ENCODE assay signal across 2 cellular contexts in the genomic region with DNA sequence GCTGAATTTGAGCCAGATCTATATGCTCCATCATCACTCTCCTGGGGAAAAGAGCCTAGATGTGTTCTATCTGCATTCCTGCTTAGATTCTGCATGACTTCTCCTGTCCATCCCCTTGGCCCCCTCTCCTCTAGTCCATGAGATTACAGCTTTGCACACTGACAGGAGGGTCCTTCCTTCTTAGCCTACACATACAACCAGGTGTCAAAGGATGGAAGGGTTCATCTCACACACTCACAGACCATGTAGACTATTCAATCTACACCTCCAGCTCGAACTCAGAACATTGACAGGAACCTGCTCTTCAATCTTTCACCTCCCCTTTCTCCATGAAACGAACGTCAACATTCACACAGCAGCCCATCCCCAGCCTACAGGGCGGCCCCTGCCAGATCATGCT.
TF ChIP-seq lines count a peak whose summit lies in the region.

No MANE protein-coding gene starts in this region.

TF ChIP-seq in K562, 482 proteins besides CTCF, POLR2A, EP300 and RAD21:
- TF ChIP-seq DPF2 (IDR thresholded peaks at IDR 0.05), result no peak
- no peak for TF ChIP-seq BRCA1 (IDR thresholded peaks at IDR 0.05)
- peak; percentile 51; the same call in 1 of the 2 replicates for TF ChIP-seq BRCA1 (CRISPR knock-in tag; IDR thresholded peaks at IDR 0.05)
- no peak for TF ChIP-seq ZNF436 (CRISPR knock-in tag; IDR thresholded peaks at IDR 0.05)
- TF ChIP-seq HNRNPUL1 (IDR thresholded peaks at IDR 0.05; ENCODE audit: low read length), result no peak
- no peak for TF ChIP-seq ATF7 (IDR thresholded peaks at IDR 0.05)
- TF ChIP-seq, protein P1, sequence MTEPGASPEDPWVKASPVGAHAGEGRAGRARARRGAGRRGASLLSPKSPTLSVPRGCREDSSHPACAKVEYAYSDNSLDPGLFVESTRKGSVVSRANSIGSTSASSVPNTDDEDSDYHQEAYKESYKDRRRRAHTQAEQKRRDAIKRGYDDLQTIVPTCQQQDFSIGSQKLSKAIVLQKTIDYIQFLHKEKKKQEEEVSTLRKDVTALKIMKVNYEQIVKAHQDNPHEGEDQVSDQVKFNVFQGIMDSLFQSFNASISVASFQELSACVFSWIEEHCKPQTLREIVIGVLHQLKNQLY (CRISPR knock-in tag; conservative IDR thresholded peaks at IDR 0.05), result 0 out of 4 replicates have a peak, but pooled peaks of 1 of the 2 experiments have one; percentile 58
TF ChIP-seq in K562: peak in this region for 2.

TF ChIP-seq in SK-N-SH treated with all-trans-retinoic acid at 6 μM for 48 hours, 23 proteins besides CTCF, POLR2A, EP300 and RAD21:
- no peak for TF ChIP-seq CSDC2 (CRISPR knock-in tag; IDR thresholded peaks at IDR 0.05)
- TF ChIP-seq, protein P2, sequence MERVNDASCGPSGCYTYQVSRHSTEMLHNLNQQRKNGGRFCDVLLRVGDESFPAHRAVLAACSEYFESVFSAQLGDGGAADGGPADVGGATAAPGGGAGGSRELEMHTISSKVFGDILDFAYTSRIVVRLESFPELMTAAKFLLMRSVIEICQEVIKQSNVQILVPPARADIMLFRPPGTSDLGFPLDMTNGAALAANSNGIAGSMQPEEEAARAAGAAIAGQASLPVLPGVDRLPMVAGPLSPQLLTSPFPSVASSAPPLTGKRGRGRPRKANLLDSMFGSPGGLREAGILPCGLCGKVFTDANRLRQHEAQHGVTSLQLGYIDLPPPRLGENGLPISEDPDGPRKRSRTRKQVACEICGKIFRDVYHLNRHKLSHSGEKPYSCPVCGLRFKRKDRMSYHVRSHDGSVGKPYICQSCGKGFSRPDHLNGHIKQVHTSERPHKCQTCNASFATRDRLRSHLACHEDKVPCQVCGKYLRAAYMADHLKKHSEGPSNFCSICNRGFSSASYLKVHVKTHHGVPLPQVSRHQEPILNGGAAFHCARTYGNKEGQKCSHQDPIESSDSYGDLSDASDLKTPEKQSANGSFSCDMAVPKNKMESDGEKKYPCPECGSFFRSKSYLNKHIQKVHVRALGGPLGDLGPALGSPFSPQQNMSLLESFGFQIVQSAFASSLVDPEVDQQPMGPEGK (CRISPR knock-in tag; IDR thresholded peaks at IDR 0.05; ENCODE audit: borderline replicate concordance), result no peak
- TF ChIP-seq ESRRG (CRISPR knock-in tag; IDR thresholded peaks at IDR 0.05), result no peak
- no peak for TF ChIP-seq ISL1 (CRISPR knock-in tag; IDR thresholded peaks at IDR 0.05)
- no peak for TF ChIP-seq ZNF565 (CRISPR knock-in tag; conservative IDR thresholded peaks at IDR 0.05; ENCODE audit: low read depth)
- no peak for TF ChIP-seq ARNTL (CRISPR knock-in tag; IDR thresholded peaks at IDR 0.05; ENCODE audit: borderline replicate concordance, low read depth)
- no peak for TF ChIP-seq SNAI2 (CRISPR knock-in tag; IDR thresholded peaks at IDR 0.05)
- no peak for TF ChIP-seq CREB5 (CRISPR knock-in tag; IDR thresholded peaks at IDR 0.05; ENCODE audit: low read depth)
- no peak for TF ChIP-seq TSHZ2 (CRISPR knock-in tag; IDR thresholded peaks at IDR 0.05)
